In the genomic region with DNA sequence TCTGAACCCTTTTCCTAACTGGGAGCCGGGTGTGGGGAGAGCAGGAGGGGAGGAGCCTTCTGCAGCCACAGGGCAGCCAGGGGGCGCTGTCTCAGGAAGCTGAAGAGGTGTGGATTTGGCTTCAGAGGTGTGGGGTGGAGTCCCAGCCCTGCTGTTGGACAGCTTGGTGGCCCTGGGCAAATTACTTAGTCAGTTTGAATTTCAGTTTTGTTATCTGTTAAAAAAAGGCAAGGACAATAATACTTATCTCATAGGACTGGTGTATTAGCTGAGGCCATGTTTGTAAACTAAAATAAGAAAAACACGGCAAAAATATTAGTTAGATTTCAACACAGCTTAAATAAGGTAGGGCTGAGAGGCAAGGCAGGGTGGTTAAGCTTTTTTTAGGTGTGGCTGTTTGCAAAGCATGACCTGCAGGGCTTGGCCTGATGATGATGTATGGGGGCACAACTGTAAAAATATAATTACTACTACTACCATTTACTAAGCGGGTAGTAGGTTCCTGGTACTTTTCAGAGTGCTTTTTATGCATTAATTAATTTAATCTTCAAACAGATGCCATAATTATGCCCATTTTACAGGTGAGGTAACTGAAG, we compare ENCODE assay signal across 8 cellular contexts.
DNase-seq lines count a peak whose midpoint lies in the region; ATAC-seq and TF ChIP-seq lines count a peak whose summit lies in the region.

No MANE protein-coding gene starts in this region.

- ATAC-seq in GM21423 (IDR thresholded peaks at IDR 0.05; ENCODE audit: unreplicated experiment), result peak; percentile 87

- H3K4me1 ChIP-seq in HUES6 (ENCODE audit: control insufficient read depth, insufficient read depth, low read length), result peaks cover 53% of the 10 kb centered on the region
- peaks cover 25% of the 10 kb centered on the region for H3K4me1 ChIP-seq in ovary (ENCODE audit: insufficient read depth)

- 38 to 49% (median 45%) methylated on average over 4 of the region's 4 CpGs for WGBS in ovary, 3 donors

- DNase-seq in DMS53 (lab: John Stamatoyannopoulos, UW) (peak; percentile 91), glomerular endothelial cell (ENCODE audit: extremely low read depth, low read depth, low spot score) (peak; percentile 12), ovary (peak; percentile 62 to 88 (median 80)), NCI-H2171 (lab: John Stamatoyannopoulos, UW) (no peak)
- DNase-seq in activated gamma-delta T cell treated with anti-CD3 and anti-CD28 coated beads, Interleukin-2, amount 50 U/mL, for 16 hours (ENCODE audit: low read depth), result peak; percentile 3

- H3K27ac ChIP-seq in HUES6 (ENCODE audit: low read depth, low read length) (no peak overlapping the region), ovary (no peak overlapping the region)

- TF ChIP-seq EP300 in ovary (IDR thresholded peaks at IDR 0.05), result no peak

- no peaks in the 10 kb centered on the region for H3K9me3 ChIP-seq in HUES6 (ENCODE audit: control insufficient read depth, insufficient read depth, low read depth, low read length)
- no peaks in the 10 kb centered on the region for H3K9me3 ChIP-seq in ovary

- no peaks in the 10 kb centered on the region for H3K36me3 ChIP-seq in HUES6 (ENCODE audit: control insufficient read depth, insufficient read depth, low read length)
- no peaks in the 10 kb centered on the region for H3K36me3 ChIP-seq in ovary

- TF ChIP-seq POLR2A in ovary (IDR thresholded peaks at IDR 0.05), result no peak

- TF ChIP-seq CTCF in ovary (IDR thresholded peaks at IDR 0.05), result peak; percentile 14 to 57 (median 38)

- peaks cover 17% of the 10 kb centered on the region for H3K27me3 ChIP-seq in HUES6 (ENCODE audit: control insufficient read depth, insufficient read depth, low read length)
- no peaks in the 10 kb centered on the region for H3K27me3 ChIP-seq in ovary

- no peak overlapping the region for H3K9ac ChIP-seq in HUES6 (ENCODE audit: low read length)

- peak overlapping the region; percentile 41 for H3K4me3 ChIP-seq in HUES6 (ENCODE audit: low read depth, low read length)
- H3K4me3 ChIP-seq in ovary, result no peak overlapping the region

- intact Hi-C loops in ovary (cut with DNase I), result loop anchor here in 3 of 4 donors (5.0 to 10.0 kb wide), 3 partner anchors 105 to 112 kb away; a partner anchor contains a TSS

TF ChIP-seq in PFSK-1, 5 proteins besides CTCF, POLR2A, EP300 and RAD21:
- TF ChIP-seq SIN3A (IDR thresholded peaks at IDR 0.05; ENCODE audit: borderline replicate concordance, insufficient read depth, low read length) (0 out of 2 replicates have a peak, but pooled peaks have one; percentile 28), TAF1 (IDR thresholded peaks at IDR 0.05; ENCODE audit: borderline replicate concordance, insufficient read depth, low read length) (no peak), POLR2AphosphoS5 (IDR thresholded peaks at IDR 0.05; ENCODE audit: low read depth, low read length) (no peak), FOXP2 (optimal IDR thresholded peaks at IDR 0.05; ENCODE audit: borderline replicate concordance, extremely low read depth, extremely low read length, insufficient read depth) (peak; percentile 62)
- TF ChIP-seq, protein P1, sequence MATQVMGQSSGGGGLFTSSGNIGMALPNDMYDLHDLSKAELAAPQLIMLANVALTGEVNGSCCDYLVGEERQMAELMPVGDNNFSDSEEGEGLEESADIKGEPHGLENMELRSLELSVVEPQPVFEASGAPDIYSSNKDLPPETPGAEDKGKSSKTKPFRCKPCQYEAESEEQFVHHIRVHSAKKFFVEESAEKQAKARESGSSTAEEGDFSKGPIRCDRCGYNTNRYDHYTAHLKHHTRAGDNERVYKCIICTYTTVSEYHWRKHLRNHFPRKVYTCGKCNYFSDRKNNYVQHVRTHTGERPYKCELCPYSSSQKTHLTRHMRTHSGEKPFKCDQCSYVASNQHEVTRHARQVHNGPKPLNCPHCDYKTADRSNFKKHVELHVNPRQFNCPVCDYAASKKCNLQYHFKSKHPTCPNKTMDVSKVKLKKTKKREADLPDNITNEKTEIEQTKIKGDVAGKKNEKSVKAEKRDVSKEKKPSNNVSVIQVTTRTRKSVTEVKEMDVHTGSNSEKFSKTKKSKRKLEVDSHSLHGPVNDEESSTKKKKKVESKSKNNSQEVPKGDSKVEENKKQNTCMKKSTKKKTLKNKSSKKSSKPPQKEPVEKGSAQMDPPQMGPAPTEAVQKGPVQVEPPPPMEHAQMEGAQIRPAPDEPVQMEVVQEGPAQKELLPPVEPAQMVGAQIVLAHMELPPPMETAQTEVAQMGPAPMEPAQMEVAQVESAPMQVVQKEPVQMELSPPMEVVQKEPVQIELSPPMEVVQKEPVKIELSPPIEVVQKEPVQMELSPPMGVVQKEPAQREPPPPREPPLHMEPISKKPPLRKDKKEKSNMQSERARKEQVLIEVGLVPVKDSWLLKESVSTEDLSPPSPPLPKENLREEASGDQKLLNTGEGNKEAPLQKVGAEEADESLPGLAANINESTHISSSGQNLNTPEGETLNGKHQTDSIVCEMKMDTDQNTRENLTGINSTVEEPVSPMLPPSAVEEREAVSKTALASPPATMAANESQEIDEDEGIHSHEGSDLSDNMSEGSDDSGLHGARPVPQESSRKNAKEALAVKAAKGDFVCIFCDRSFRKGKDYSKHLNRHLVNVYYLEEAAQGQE (IDR thresholded peaks at IDR 0.05; ENCODE audit: insufficient read depth in 1 of 2, low read depth in 2 of 2, low read length in 2 of 2), result 0 out of 4 replicates have a peak, but pooled peaks of 1 of the 2 experiments have one; percentile 18
TF ChIP-seq in PFSK-1: peak in this region for 3.
